ENCODE assay signal across 8 cellular contexts in genomic region chr10:91796332-91797076, GRCh38. TPM values are rescaled to one million over a fixed set of nuclear protein-coding genes. Genes with fewer than 3 reads are reported as not detected.
DNase-seq lines count a peak whose midpoint lies in the region; ATAC-seq and TF ChIP-seq lines count a peak whose summit lies in the region.

No MANE protein-coding gene starts in this region.

- peaks cover 53 to 59% of the 10 kb centered on the region in 2 donors for H3K4me1 Mint-ChIP-seq in immature natural killer cell

- no peaks in the 10 kb centered on the region for H3K36me3 ChIP-seq in ascending aorta

- H3K27me3 ChIP-seq in ascending aorta = no peaks in the 10 kb centered on the region

- H3K27me3 Mint-ChIP-seq in immature natural killer cell (ENCODE audit: low read depth in 3 of 3) = peaks cover 5 to 18% (median 11%) of the 10 kb centered on the region in 3 donors

- TF ChIP-seq CTCF in ascending aorta (IDR thresholded peaks at IDR 0.05) = no peak

- DNase-seq in T follicular helper cell (ENCODE audit: low read depth) (peak; percentile 41), ascending aorta (ENCODE audit: low spot score in 2 of 2) (no peak), immature natural killer cell (peak; percentile 40 to 49 (median 49)), NCI-H1105 treated with DMSO at 0.1 percent for 48 hours (lab: John Stamatoyannopoulos, UW) (no peak), GOT3 (lab: John Stamatoyannopoulos, UW) (no peak)
- peak; percentile 28 to 50 (median 36) for DNase-seq in stimulated activated CD4-positive, alpha-beta T cell treated with anti-CD3 and anti-CD28 coated beads, Interleukin-12 subunit alpha, Interleukin-12 subunit beta, amount 100 ng/mL, for 48 hours (ENCODE audit: low read depth in 2 of 3, low spot score in 1 of 3)

- intact Hi-C loops in ascending aorta (cut with DNase I) = loop anchor here (5.0 kb wide), 4 partner anchors 86 to 634 kb away; partner anchors contain the start of gene BTAF1

- H3K27ac Mint-ChIP-seq in immature natural killer cell = peak overlapping the region; percentile 91 to 97 (median 94)

- no peaks in the 10 kb centered on the region for H3K9me3 ChIP-seq in ascending aorta

- peaks cover 7 to 25% of the 10 kb centered on the region in 2 donors for H3K4me1 ChIP-seq in ascending aorta

- H3K4me3 Mint-ChIP-seq in immature natural killer cell = peak overlapping the region; percentile 90 to 97 (median 93)

- no peaks in the 10 kb centered on the region for H3K9me3 Mint-ChIP-seq in immature natural killer cell

- peak; percentile 50 for ATAC-seq in GM18867 (IDR thresholded peaks at IDR 0.05; ENCODE audit: unreplicated experiment)
- ATAC-seq in HG03066 (IDR thresholded peaks at IDR 0.05; ENCODE audit: low read depth, unreplicated experiment) = peak; percentile 35

- H3K4me3 ChIP-seq in ascending aorta = peak overlapping the region; percentile 96 to 98

- peak overlapping the region; percentile 93 to 97 for H3K27ac ChIP-seq in ascending aorta

- H3K36me3 Mint-ChIP-seq in immature natural killer cell = no peaks in the 10 kb centered on the region

RNA-seq across cellular contexts. Expression of gene TNKS2, which starts 1.7 kb away (rescaled TPM):
- 26.4 TPM for total RNA-seq in ascending aorta
- 10 to 100 TPM; 21.9 to 31.1 (median 25.3) TPM for polyA plus RNA-seq in immature natural killer cell

Comparison
In these comparisons a context has a peak if more than half of its experiments do, and no peak if none do; other contexts are left out.
1. DNase-seq: peak in T follicular helper cell (single experiment), immature natural killer cell (3 of 3) and stimulated activated CD4-positive, alpha-beta T cell treated with anti-CD3 and anti-CD28 coated beads, Interleukin-12 subunit alpha, Interleukin-12 subunit beta, amount 100 ng/mL, for 48 hours (3 of 3); none in ascending aorta (0 of 2), NCI-H1105 treated with DMSO at 0.1 percent for 48 hours (single experiment) and GOT3 (single experiment).